In genomic region chr22:17171016-17171312, GRCh38 we compare ENCODE assay signal across 9 cellular contexts. TPM values are rescaled to one million over a fixed set of nuclear protein-coding genes. Genes with fewer than 3 reads are reported as not detected.
DNase-seq lines count a peak whose midpoint lies in the region; ATAC-seq and TF ChIP-seq lines count a peak whose summit lies in the region.
"Had no signal": no experiment of that assay in that cellular context is flagged by ENCODE, and none has a peak within 500 bp of the region (broad histone marks: within the 10 kb centered on the region; RNA-seq: fewer than 3 reads in every experiment).

No MANE protein-coding gene starts in this region.

- DNase-seq in GM10248 (ENCODE audit: extremely low spot score) (no peak), Panc1 (ENCODE audit: low read depth, low spot score) (no peak), esophagus squamous epithelium (lab: John Stamatoyannopoulos, UW) (no peak), progenitor cell of endocrine pancreas (ENCODE audit: low spot score, unreplicated experiment) (no peak), Ammon's horn (ENCODE audit: low spot score) (no peak), DMS153 (lab: John Stamatoyannopoulos, UW) (no peak), NCI-H128 (lab: John Stamatoyannopoulos, UW; ENCODE audit: unreplicated experiment) (no peak)

- H3K36me3 ChIP-seq in Panc1 (ENCODE audit: control insufficient read depth, insufficient read depth, low read length) (no peaks in the 10 kb centered on the region), esophagus squamous epithelium (no peaks in the 10 kb centered on the region)

- no peaks in the 10 kb centered on the region for H3K9me3 Mint-ChIP-seq in progenitor cell of endocrine pancreas (ENCODE audit: low read depth)

- in situ Hi-C loops in Panc1 (cut with HindIII; ENCODE audit: low pct_unique_long_range_greater_than_20kb, low sequenced_read_pairs): no loop called here

- H3K27ac ChIP-seq in Panc1 (ENCODE audit: low read length) (peak overlapping the region; percentile 74), esophagus squamous epithelium (peak overlapping the region; percentile 91 to 96 (median 95))

- H3K4me3 ChIP-seq in Panc1 (ENCODE audit: low read depth in 2 of 2, low read length in 2 of 2): peak overlapping the region; percentile 55 to 60
- peak overlapping the region; percentile 68 to 88 (median 80) for H3K4me3 ChIP-seq in esophagus squamous epithelium

- H3K27me3 Mint-ChIP-seq in progenitor cell of endocrine pancreas: peaks cover 3% of the 10 kb centered on the region

- peak overlapping the region; percentile 83 for H3K4me3 Mint-ChIP-seq in progenitor cell of endocrine pancreas (ENCODE audit: low read depth)

- peaks cover 3% of the 10 kb centered on the region for H3K4me1 Mint-ChIP-seq in progenitor cell of endocrine pancreas (ENCODE audit: low read depth)

- POLR2A ChIA-PET in GM10248 (lab: Yijun Ruan, JAX): no interaction called here
- POLR2A ChIA-PET in Panc1 (lab: Charles Lee): interaction anchor here (1.3 kb wide), 1 partner anchor 331 kb away, joined by 4 read pairs; no protein-coding TSS in a partner anchor

- no peaks in the 10 kb centered on the region for H3K36me3 Mint-ChIP-seq in progenitor cell of endocrine pancreas (ENCODE audit: insufficient read depth)

- intact Hi-C loops in Panc1 (cut with micrococcal nuclease; ENCODE audit: unreplicated experiment) (loop anchor here (2.0 to 5.0 kb wide), 2 partner anchors 96 to 331 kb away; no protein-coding TSS in a partner anchor), esophagus squamous epithelium (cut with DNase I) (loop anchor here (10.0 kb wide), 1 partner anchor 454 kb away; the partner anchor contains the start of gene ATP6V1E1)

- H3K27me3 ChIP-seq in Panc1 (ENCODE audit: control insufficient read depth, insufficient read depth, low read length) (no peaks in the 10 kb centered on the region), esophagus squamous epithelium (no peaks in the 10 kb centered on the region)

- H3K9me3 ChIP-seq in Panc1 (ENCODE audit: control insufficient read depth, insufficient read depth, low read depth, low read length) (no peaks in the 10 kb centered on the region), esophagus squamous epithelium (no peaks in the 10 kb centered on the region)

- no TSS peak for BruUV-seq in Panc1 (replicated peaks; lab: Mats Ljungman, UMichigan)

- CTCF ChIA-PET in GM10248 (lab: Yijun Ruan, JAX) (interaction anchor here (0.6 to 7.4 kb wide), 58 partner anchors 10 to 519 kb away, joined by 3 to 186 read pairs (median 8); partner anchors contain the start of genes ADA2 and HDHD5), Panc1 (lab: Charles Lee) (interaction anchor here (0.5 to 1.9 kb wide), 7 partner anchors 10 to 335 kb away, joined by 3 to 30 read pairs (median 5); no protein-coding TSS in a partner anchor)

- WGBS in esophagus squamous epithelium, 2 donors: 19 to 20% methylated on average over 6 of the region's 6 CpGs

- ATAC-seq in Panc1 (no peak), HG02884 (IDR thresholded peaks at IDR 0.05; ENCODE audit: unreplicated experiment) (no peak)

- no peak for TF ChIP-seq POLR2A in esophagus squamous epithelium (IDR thresholded peaks at IDR 0.05)

- TF ChIP-seq CTCF in GM10248 (IDR thresholded peaks at IDR 0.05; ENCODE audit: control extremely low read depth, extremely low read depth, low read depth, missing control alignments) (peak; percentile 50), Panc1 (IDR thresholded peaks at IDR 0.05) (no peak), esophagus squamous epithelium (IDR thresholded peaks at IDR 0.05) (no peak), progenitor cell of endocrine pancreas (IDR thresholded peaks at IDR 0.05; ENCODE audit: unreplicated experiment) (no peak)

- H3K4me1 ChIP-seq in Panc1 (ENCODE audit: control insufficient read depth, insufficient read depth, low read length): peaks cover 4% of the 10 kb centered on the region; the same call in 1 of the 2 replicates
- peaks cover 3 to 24% (median 4%) of the 10 kb centered on the region in 3 donors for H3K4me1 ChIP-seq in esophagus squamous epithelium

- peak overlapping the region; percentile 94 for H3K27ac Mint-ChIP-seq in progenitor cell of endocrine pancreas

RNA-seq across cellular contexts. Expression of gene HDHD5, which starts 11.9 kb away (rescaled TPM):
- 37.2 TPM for total RNA-seq in Panc1 (2021; ENCODE audit: unreplicated experiment)
- polyA plus RNA-seq in Panc1 (2012; ENCODE audit: insufficient read length): 62.5 TPM
- total RNA-seq in esophagus squamous epithelium: 10 to 100 TPM; 23.2 to 40.4 (median 36.2) TPM
- total RNA-seq in progenitor cell of endocrine pancreas: 39.7 and 40.4 TPM in 2 replicates

RNA-seq across cellular contexts. Expression of gene ADA2, which starts 48.3 kb away (rescaled TPM):
- total RNA-seq in Panc1 (2021; ENCODE audit: unreplicated experiment) (0.23 TPM), esophagus squamous epithelium (10 to 100 TPM in 1 of 4 donors, 1 to 10 TPM in 3; 1.3 to 11.1 (median 5.3) TPM), progenitor cell of endocrine pancreas (88.9 and 89.2 TPM in 2 replicates)
- polyA plus RNA-seq in Panc1 (2012; ENCODE audit: insufficient read length): not detected
- total RNA-seq: HT1080 had no signal

RNA-seq across cellular contexts. Expression of gene TMEM121B, which starts 49.8 kb away (rescaled TPM):
- total RNA-seq in Panc1 (2021; ENCODE audit: unreplicated experiment) (0.44 TPM), esophagus squamous epithelium (under 1 TPM; 0.12 to 0.57 (median 0.20) TPM), progenitor cell of endocrine pancreas (4.7 and 5.0 TPM in 2 replicates)
- 0.40 TPM for polyA plus RNA-seq in Panc1 (2012; ENCODE audit: insufficient read length)
